ENCODE assay signal across 16 cellular contexts in the genomic region with DNA sequence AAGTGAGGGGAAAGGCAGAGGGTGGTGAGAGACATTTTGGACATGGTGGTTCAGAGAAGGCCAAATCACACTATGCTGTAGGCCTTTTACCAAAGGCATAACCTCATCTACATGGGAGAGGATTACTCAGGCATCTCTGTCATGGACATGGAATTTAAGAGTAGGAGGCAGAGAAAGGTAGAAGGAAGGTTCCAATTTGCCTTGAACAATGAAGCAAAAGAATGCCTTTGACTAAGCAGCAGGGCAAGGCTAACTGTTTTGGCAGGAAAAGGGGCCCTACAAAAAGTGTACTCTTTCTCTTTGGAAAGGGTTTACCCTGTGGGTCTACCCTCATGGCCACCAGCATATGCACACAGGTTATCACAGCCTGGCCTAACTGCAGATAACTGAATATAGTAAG. TPM values are rescaled to one million over a fixed set of nuclear protein-coding genes. Genes with fewer than 3 reads are reported as not detected.
DNase-seq lines count a peak whose midpoint lies in the region; ATAC-seq and TF ChIP-seq lines count a peak whose summit lies in the region.
"Had no signal": no experiment of that assay in that cellular context is flagged by ENCODE, and none has a peak within 500 bp of the region (broad histone marks: within the 10 kb centered on the region; RNA-seq: fewer than 3 reads in every experiment).

No MANE protein-coding gene starts in this region.

- H3K79me2 ChIP-seq in mesendoderm (ENCODE audit: control insufficient read depth, insufficient read depth, low read length), result no peaks in the 10 kb centered on the region

- H3K27ac Mint-ChIP-seq in chondrocyte (ENCODE audit: unreplicated experiment), result peak overlapping the region; percentile 6
- H3K27ac Mint-ChIP-seq: activated B cell treated with CpG ODN at 0.5 μM for 24 hours; effector memory CD8-positive, alpha-beta T cell had no signal

- H4K5ac ChIP-seq in mesendoderm (ENCODE audit: low read length), result no peak overlapping the region

- peaks cover 36% of the 10 kb centered on the region for H3K4me1 Mint-ChIP-seq in chondrocyte (ENCODE audit: low read depth)

- H3K4me3 ChIP-seq in AG10803 (ENCODE audit: low read length), result no peak overlapping the region
- no peak overlapping the region for H3K4me3 ChIP-seq in NT2/D1 (ENCODE audit: insufficient read length, low read depth)
- no peak overlapping the region for H3K4me3 ChIP-seq in mesendoderm (ENCODE audit: low read length)
- H3K4me3 ChIP-seq: lower lobe of right lung, pancreas, upper lobe of right lung had no signal

- H3K79me1 ChIP-seq in mesendoderm (ENCODE audit: low read length), result peaks cover 5% of the 10 kb centered on the region

- H3K27ac ChIP-seq in mesendoderm (ENCODE audit: low read depth, low read length), result no peak overlapping the region
- H3K27ac ChIP-seq in substantia nigra (ENCODE audit: low read depth, low read length, poor library complexity, severe bottlenecking), result no peak overlapping the region
- H3K27ac ChIP-seq: lower lobe of right lung, pancreas, upper lobe of right lung had no signal

- no peaks in the 10 kb centered on the region for H3K9me3 ChIP-seq in NT2/D1 (ENCODE audit: insufficient read depth, low read length)
- H3K9me3 ChIP-seq: lower lobe of right lung, pancreas, upper lobe of right lung had no signal

- H2BK15ac ChIP-seq in mesendoderm (replicated peaks; ENCODE audit: low read depth), result no peak overlapping the region

- H3K27me3 Mint-ChIP-seq in chondrocyte (ENCODE audit: low read depth), result no peaks in the 10 kb centered on the region
- H3K27me3 Mint-ChIP-seq: activated B cell treated with CpG ODN at 0.5 μM for 24 hours; effector memory CD8-positive, alpha-beta T cell had no signal

- H3K4me1 ChIP-seq in NT2/D1 (ENCODE audit: insufficient read depth, insufficient read length) (peaks cover 2% of the 10 kb centered on the region), mesendoderm (ENCODE audit: control insufficient read depth, low read depth, low read length) (no peaks in the 10 kb centered on the region)

- TF ChIP-seq CTCF in AG10803 (conservative IDR thresholded peaks at IDR 0.05; ENCODE audit: low read length) (no peak), chondrocyte (IDR thresholded peaks at IDR 0.05) (no peak)

- no peak for ATAC-seq in GM19328 (IDR thresholded peaks at IDR 0.05; ENCODE audit: unreplicated experiment)
- ATAC-seq: effector memory CD8-positive, alpha-beta T cell; lower lobe of right lung; pancreas; upper lobe of right lung had no signal

- H3K18ac ChIP-seq in mesendoderm (ENCODE audit: low read length), result no peak overlapping the region

- no peak overlapping the region for H2BK5ac ChIP-seq in mesendoderm (ENCODE audit: low read length)

- no peaks in the 10 kb centered on the region for H3K9me3 Mint-ChIP-seq in chondrocyte (ENCODE audit: low read depth)
- H3K9me3 Mint-ChIP-seq: activated B cell treated with CpG ODN at 0.5 μM for 24 hours; effector memory CD8-positive, alpha-beta T cell had no signal

- H3K56ac ChIP-seq in mesendoderm (ENCODE audit: low read length), result no peak overlapping the region

- H3K27me3 ChIP-seq in NT2/D1 (ENCODE audit: insufficient read depth, insufficient read length) (no peaks in the 10 kb centered on the region), mesendoderm (ENCODE audit: insufficient read depth, low read length, poor library complexity) (no peaks in the 10 kb centered on the region)
- H3K27me3 ChIP-seq: pancreas, upper lobe of right lung had no signal

- no peak overlapping the region for H3K4me3 Mint-ChIP-seq in chondrocyte (ENCODE audit: unreplicated experiment)
- H3K4me3 Mint-ChIP-seq: activated B cell treated with CpG ODN at 0.5 μM for 24 hours; effector memory CD8-positive, alpha-beta T cell had no signal

- H3K36me3 Mint-ChIP-seq in chondrocyte (ENCODE audit: low read depth), result no peaks in the 10 kb centered on the region

- no peak overlapping the region for H2BK120ac ChIP-seq in mesendoderm (ENCODE audit: low read depth, low read length)

- no peak overlapping the region for H3K4ac ChIP-seq in mesendoderm (ENCODE audit: low read depth, low read length)

- peak; percentile 76 for DNase-seq in AG10803 (ENCODE audit: low read depth)
- peak; percentile 23 for DNase-seq in NT2/D1 (ENCODE audit: low read depth, low spot score)
- no peak for DNase-seq in chondrocyte (ENCODE audit: low spot score)
- DNase-seq in mesendoderm, result peak; percentile 77
- no peak for DNase-seq in SW 1271 (lab: John Stamatoyannopoulos, UW)
- DNase-seq in LoVo (ENCODE audit: low spot score), result no peak
- DNase-seq in substantia nigra (lab: John Stamatoyannopoulos, UW), result no peak
- DNase-seq: activated B cell treated with CpG ODN at 0.5 μM for 24 hours; effector memory CD8-positive, alpha-beta T cell; hypothalamus; KBM-7; lower lobe of right lung; NCI-H2029; pancreas; upper lobe of right lung had no signal

- no peak overlapping the region for H4K8ac ChIP-seq in mesendoderm (ENCODE audit: low read depth, low read length)

- H3K36me3 ChIP-seq in NT2/D1 (ENCODE audit: insufficient read depth, insufficient read length, low read length), result peaks cover 9% of the 10 kb centered on the region
- H3K36me3 ChIP-seq in mesendoderm (ENCODE audit: control insufficient read depth, insufficient read depth, low read length), result no peaks in the 10 kb centered on the region
- H3K36me3 ChIP-seq: lower lobe of right lung, pancreas, upper lobe of right lung had no signal

- H3K9ac ChIP-seq in NT2/D1 (ENCODE audit: insufficient read length, low read depth), result no peak overlapping the region
- no peak overlapping the region for H3K9ac ChIP-seq in mesendoderm (ENCODE audit: low read length)

- H3K4me2 ChIP-seq in mesendoderm (ENCODE audit: low read length), result no peak overlapping the region

- no peak overlapping the region for H3K23ac ChIP-seq in mesendoderm (ENCODE audit: low read length)

- no peak overlapping the region for H2AK5ac ChIP-seq in mesendoderm (ENCODE audit: low read length)

RNA-seq across cellular contexts. Expression of a gene that starts 45.6 kb away (rescaled TPM):
- not detected in 3 replicates for total RNA-seq in chondrocyte
- not detected for polyA plus RNA-seq in mesendoderm (2013, experiment 1 of 2)
- not detected for polyA plus RNA-seq in mesendoderm (2013, experiment 2 of 2)
- total RNA-seq: activated B cell treated with CpG ODN at 0.5 μM for 24 hours, upper lobe of right lung had no signal
- polyA plus RNA-seq: pancreas had no signal

Comparison
In these comparisons a context has a peak if more than half of its experiments do, and no peak if none do; other contexts are left out.
1. DNase-seq: peak in AG10803 (single experiment), NT2/D1 (single experiment) and mesendoderm (single experiment); none in chondrocyte (single experiment), SW 1271 (0 of 2), LoVo (single experiment) and substantia nigra (0 of 49).